ENCODE assay signal across 8 cellular contexts in genomic region chr11:46701078-46701654, GRCh38. TPM values are rescaled to one million over a fixed set of nuclear protein-coding genes. Genes with fewer than 3 reads are reported as not detected.
A peak's percentile ranks its signal among the peaks of the same experiment; 100 is the strongest.
DNase-seq lines count a peak whose midpoint lies in the region; ATAC-seq lines count a peak whose summit lies in the region.

No MANE protein-coding gene starts in this region.

- no peaks in the 10 kb centered on the region for H3K9me3 Mint-ChIP-seq in activated naive CD4-positive, alpha-beta T cell treated with anti-CD3 and anti-CD28 coated beads for 36 hours
- no peaks in the 10 kb centered on the region for H3K9me3 Mint-ChIP-seq in activated CD4-positive, alpha-beta memory T cell treated with anti-CD3 and anti-CD28 coated beads for 36 hours

- peak overlapping the region; percentile 95 for H3K27ac ChIP-seq in subcutaneous abdominal adipose tissue (ENCODE audit: low read depth, low read length)

- CTCF ChIA-PET in activated naive CD4-positive, alpha-beta T cell treated with anti-CD3 and anti-CD28 coated beads for 36 hours (lab: Charles Lee): interaction anchor here (0.8 to 1.2 kb wide), 2 partner anchors 30 to 452 kb away, joined by 3 to 5 read pairs; no protein-coding TSS in a partner anchor
- CTCF ChIA-PET in activated CD4-positive, alpha-beta memory T cell treated with anti-CD3 and anti-CD28 coated beads for 36 hours (lab: Charles Lee): interaction anchor here (0.7 to 1.7 kb wide), 4 partner anchors 30 to 349 kb away, joined by 3 to 8 read pairs (median 6); no protein-coding TSS in a partner anchor

- peaks cover 43% of the 10 kb centered on the region for H3K4me1 Mint-ChIP-seq in activated naive CD4-positive, alpha-beta T cell treated with anti-CD3 and anti-CD28 coated beads for 36 hours (ENCODE audit: low read depth)
- peaks cover 50% of the 10 kb centered on the region for H3K4me1 Mint-ChIP-seq in activated CD4-positive, alpha-beta memory T cell treated with anti-CD3 and anti-CD28 coated beads for 36 hours (ENCODE audit: low read depth)

- H3K4me3 ChIP-seq in iPS-15b (ENCODE audit: low read depth, low read length) (peak overlapping the region; percentile 97), subcutaneous abdominal adipose tissue (ENCODE audit: low read depth in 1 of 5, low read length in 5 of 5) (peak overlapping the region; percentile 98 to 100 (median 99))

- H3K36me3 ChIP-seq in iPS-15b (ENCODE audit: control insufficient read depth, insufficient read depth, low read length) (peaks cover 35% of the 10 kb centered on the region), subcutaneous abdominal adipose tissue (ENCODE audit: control insufficient read depth in 5 of 5, insufficient read depth in 5 of 5, low read length in 5 of 5) (peaks cover 6 to 42% (median 39%) of the 10 kb centered on the region in 5 donors)

- POLR2A ChIA-PET in activated CD4-positive, alpha-beta memory T cell treated with anti-CD3 and anti-CD28 coated beads for 36 hours (lab: Charles Lee): interaction anchor here (0.8 to 1.5 kb wide), 5 partner anchors 12 to 108 kb away, joined by 3 to 6 read pairs (median 4); partner anchors contain the start of gene ATG13

- peaks cover 13% of the 10 kb centered on the region for H3K36me3 Mint-ChIP-seq in activated naive CD4-positive, alpha-beta T cell treated with anti-CD3 and anti-CD28 coated beads for 36 hours (ENCODE audit: low read depth)
- H3K36me3 Mint-ChIP-seq in activated CD4-positive, alpha-beta memory T cell treated with anti-CD3 and anti-CD28 coated beads for 36 hours: peaks cover 28% of the 10 kb centered on the region

- H3K4me1 ChIP-seq in iPS-15b (ENCODE audit: control insufficient read depth, insufficient read depth, low read length): no peaks in the 10 kb centered on the region
- peaks cover 10 to 58% (median 47%) of the 10 kb centered on the region in 5 donors for H3K4me1 ChIP-seq in subcutaneous abdominal adipose tissue (ENCODE audit: control insufficient read depth in 5 of 5, insufficient read depth in 5 of 5, low read length in 5 of 5)

- H3K27me3 Mint-ChIP-seq in activated naive CD4-positive, alpha-beta T cell treated with anti-CD3 and anti-CD28 coated beads for 36 hours (ENCODE audit: low read depth): no peaks in the 10 kb centered on the region
- H3K27me3 Mint-ChIP-seq in activated CD4-positive, alpha-beta memory T cell treated with anti-CD3 and anti-CD28 coated beads for 36 hours: no peaks in the 10 kb centered on the region

- DNase-seq in activated naive CD4-positive, alpha-beta T cell treated with anti-CD3 and anti-CD28 coated beads for 36 hours: no peak
- DNase-seq in activated naive CD4-positive, alpha-beta T cell treated with anti-CD3 and anti-CD28 coated beads, Interleukin-2, amount 50 U/mL, for 16 hours: no peak
- DNase-seq in activated CD4-positive, alpha-beta memory T cell treated with anti-CD3 and anti-CD28 coated beads for 36 hours: no peak

- H3K27me3 ChIP-seq in iPS-15b (ENCODE audit: control insufficient read depth, insufficient read depth, low read length) (no peaks in the 10 kb centered on the region), subcutaneous abdominal adipose tissue (ENCODE audit: control insufficient read depth in 5 of 5, insufficient read depth in 4 of 5, low read length in 5 of 5) (no peaks in the 10 kb centered on the region)

- H3K9me3 ChIP-seq in iPS-15b (ENCODE audit: control insufficient read depth, insufficient read depth, low read length) (no peaks in the 10 kb centered on the region), subcutaneous abdominal adipose tissue (ENCODE audit: control insufficient read depth in 5 of 5, low read length in 5 of 5) (no peaks in the 10 kb centered on the region)

- no peak for ATAC-seq in GM19324 (IDR thresholded peaks at IDR 0.05; ENCODE audit: low FRiP score, unreplicated experiment)
- no peak for ATAC-seq in HG02981 (IDR thresholded peaks at IDR 0.05; ENCODE audit: unreplicated experiment)
- no peak for ATAC-seq in GM19455 (IDR thresholded peaks at IDR 0.05; ENCODE audit: unreplicated experiment)

- H3K27ac Mint-ChIP-seq in activated naive CD4-positive, alpha-beta T cell treated with anti-CD3 and anti-CD28 coated beads for 36 hours: peak overlapping the region; percentile 97
- H3K27ac Mint-ChIP-seq in activated CD4-positive, alpha-beta memory T cell treated with anti-CD3 and anti-CD28 coated beads for 36 hours: peak overlapping the region; percentile 95

- intact Hi-C loops in activated naive CD4-positive, alpha-beta T cell treated with anti-CD3 and anti-CD28 coated beads for 36 hours (cut with micrococcal nuclease): loop anchor here (2.0 kb wide), 4 partner anchors 354 to 1066 kb away; partner anchors contain the start of genes ARFGAP2, DGKZ, FNBP4 and PHF21A
- intact Hi-C loops in activated CD4-positive, alpha-beta memory T cell treated with anti-CD3 and anti-CD28 coated beads for 36 hours (cut with micrococcal nuclease): loop anchor here (2.0 kb wide), 3 partner anchors 30 to 476 kb away; partner anchors contain the start of genes ARFGAP2 and DGKZ

- H3K4me3 Mint-ChIP-seq in activated naive CD4-positive, alpha-beta T cell treated with anti-CD3 and anti-CD28 coated beads for 36 hours: peak overlapping the region; percentile 97
- H3K4me3 Mint-ChIP-seq in activated CD4-positive, alpha-beta memory T cell treated with anti-CD3 and anti-CD28 coated beads for 36 hours: peak overlapping the region; percentile 92

- H3K9ac ChIP-seq in iPS-15b (ENCODE audit: low read depth, low read length): peak overlapping the region; percentile 99
- H3K9ac ChIP-seq in subcutaneous abdominal adipose tissue (ENCODE audit: low read length in 5 of 5): peak overlapping the region; percentile 87 to 100 (median 95)

RNA-seq across cellular contexts. Expression of gene ZNF408, which starts 0.3 kb away (rescaled TPM):
- 1 to 10 TPM; 7.3 to 7.6 TPM for total RNA-seq in activated naive CD4-positive, alpha-beta T cell treated with anti-CD3 and anti-CD28 coated beads for 36 hours
- 10 to 100 TPM in 1 of 2 experiments, 1 to 10 TPM in 1; 9.4 to 10.7 TPM for total RNA-seq in activated CD4-positive, alpha-beta memory T cell treated with anti-CD3 and anti-CD28 coated beads for 36 hours

RNA-seq across cellular contexts. Expression of gene ARHGAP1, which starts 0.7 kb away (rescaled TPM):
- total RNA-seq in activated naive CD4-positive, alpha-beta T cell treated with anti-CD3 and anti-CD28 coated beads for 36 hours: 10 to 100 TPM; 31.2 to 32.6 TPM
- 10 to 100 TPM; 45.8 to 46.2 TPM for total RNA-seq in activated CD4-positive, alpha-beta memory T cell treated with anti-CD3 and anti-CD28 coated beads for 36 hours

RNA-seq across cellular contexts. Expression of gene F2, which starts 17.8 kb away (rescaled TPM):
- total RNA-seq in activated naive CD4-positive, alpha-beta T cell treated with anti-CD3 and anti-CD28 coated beads for 36 hours: not detected
- total RNA-seq in activated CD4-positive, alpha-beta memory T cell treated with anti-CD3 and anti-CD28 coated beads for 36 hours: under 1 TPM in 1 of 2 experiments, not detected in 1; 0.29 TPM
